1 cellular context compared by ENCODE assay signal in the genomic region with DNA sequence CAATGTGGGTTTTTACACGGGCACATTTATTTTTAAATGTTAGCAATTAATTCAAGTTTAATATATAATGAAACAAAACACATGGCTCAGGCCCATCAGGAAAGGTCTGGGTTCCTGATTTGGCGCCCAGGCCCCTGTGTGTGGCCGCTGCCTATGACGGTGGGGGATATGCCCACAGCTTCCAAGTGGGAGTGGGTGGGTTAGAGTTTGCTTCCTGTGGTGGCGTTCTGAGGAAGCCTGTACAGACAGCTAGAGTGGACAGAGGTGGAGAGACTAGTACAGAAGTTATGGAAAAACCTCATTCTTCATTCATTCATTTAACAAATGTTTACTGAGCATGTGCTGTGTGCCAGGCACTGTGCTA.
TF ChIP-seq lines count a peak whose summit lies in the region.

No MANE protein-coding gene starts in this region.

TF ChIP-seq in IMR-90, 13 proteins besides CTCF, POLR2A, EP300 and RAD21:
- TF ChIP-seq FOS (IDR thresholded peaks at IDR 0.05; ENCODE audit: low read depth, low read length) (no peak), RFX5 (IDR thresholded peaks at IDR 0.05; ENCODE audit: low read depth, low read length) (no peak), NFE2L2 (IDR thresholded peaks at IDR 0.05; ENCODE audit: low read depth, low read length) (no peak), CHD1 (IDR thresholded peaks at IDR 0.05; ENCODE audit: low read depth, low read length) (no peak), SMC3 (IDR thresholded peaks at IDR 0.05; ENCODE audit: low read depth, low read length) (no peak), MAFK (IDR thresholded peaks at IDR 0.05; ENCODE audit: low read depth, low read length) (no peak), MAZ (IDR thresholded peaks at IDR 0.05; ENCODE audit: borderline replicate concordance, low read depth, low read length) (no peak)
- TF ChIP-seq, protein P1, sequence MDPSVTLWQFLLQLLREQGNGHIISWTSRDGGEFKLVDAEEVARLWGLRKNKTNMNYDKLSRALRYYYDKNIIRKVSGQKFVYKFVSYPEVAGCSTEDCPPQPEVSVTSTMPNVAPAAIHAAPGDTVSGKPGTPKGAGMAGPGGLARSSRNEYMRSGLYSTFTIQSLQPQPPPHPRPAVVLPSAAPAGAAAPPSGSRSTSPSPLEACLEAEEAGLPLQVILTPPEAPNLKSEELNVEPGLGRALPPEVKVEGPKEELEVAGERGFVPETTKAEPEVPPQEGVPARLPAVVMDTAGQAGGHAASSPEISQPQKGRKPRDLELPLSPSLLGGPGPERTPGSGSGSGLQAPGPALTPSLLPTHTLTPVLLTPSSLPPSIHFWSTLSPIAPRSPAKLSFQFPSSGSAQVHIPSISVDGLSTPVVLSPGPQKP (IDR thresholded peaks at IDR 0.05; ENCODE audit: borderline replicate concordance, low read depth, low read length), result no peak
